16 cellular contexts compared by ENCODE assay signal in genomic region chr4:768076-768475, GRCh38.
"Had no signal": no experiment of that assay in that cellular context is flagged by ENCODE, and none has a peak within 500 bp of the region (broad histone marks: within the 10 kb centered on the region; RNA-seq: fewer than 3 reads in every experiment).

No MANE protein-coding gene starts in this region.

- H3K4me3 Mint-ChIP-seq: activated CD4-positive, alpha-beta T cell treated with anti-CD3 and anti-CD28 coated beads for 36 hours; activated naive CD8-positive, alpha-beta T cell; activated T-helper 1 cell treated with anti-CD3 and anti-CD28 coated beads, Interleukin-12 subunit alpha, Interleukin-12 subunit beta, Interleukin-2, Interleukin-4 antibody, amounts not matched to agents 30 ng/mL and 10 ng/mL and 1 ng/mL, durations not matched to agents 14 hours and 24 hours and 36 hours; naive thymus-derived CD4-positive, alpha-beta T cell; stimulated activated effector memory CD8-positive, alpha-beta T cell treated with anti-CD3 and anti-CD28 coated beads, Interleukin-12 subunit alpha, Interleukin-12 subunit beta, amount 100 ng/mL, for 72 hours; type B pancreatic cell had no signal

- H3K4me1 ChIP-seq: pancreas had no signal

- H3K9me3 ChIP-seq: sigmoid colon, testis had no signal

- H3K27me3 ChIP-seq: pancreas, sigmoid colon, stomach, testis had no signal

- DNase-seq: activated CD4-positive, alpha-beta T cell treated with anti-CD3 and anti-CD28 coated beads for 36 hours; activated CD4-positive, alpha-beta T cell treated with anti-CD3 and anti-CD28 coated beads, Interleukin-2, amount 50 U/mL, for 48 hours; foreskin melanocyte; kidney glomerular epithelial cell; mesenchymal stem cell; naive thymus-derived CD4-positive, alpha-beta T cell; sigmoid colon; stimulated activated CD4-positive, alpha-beta T cell treated with anti-CD3 and anti-CD28 coated beads, Interleukin-4, amount 100 ng/mL, for 24 hours; stomach; SW 1271; testis had no signal

- H3K4me3 ChIP-seq: pancreas, sigmoid colon, stomach, testis had no signal

- ATAC-seq: activated CD4-positive, alpha-beta T cell treated with anti-CD3 and anti-CD28 coated beads for 36 hours; naive thymus-derived CD4-positive, alpha-beta T cell; pancreas; stimulated activated effector memory CD8-positive, alpha-beta T cell treated with anti-CD3 and anti-CD28 coated beads, Interleukin-12 subunit alpha, Interleukin-12 subunit beta, amount 100 ng/mL, for 72 hours had no signal

- H3K27ac Mint-ChIP-seq: activated CD4-positive, alpha-beta T cell treated with anti-CD3 and anti-CD28 coated beads for 36 hours; activated naive CD8-positive, alpha-beta T cell; activated T-helper 1 cell treated with anti-CD3 and anti-CD28 coated beads, Interleukin-12 subunit alpha, Interleukin-12 subunit beta, Interleukin-2, Interleukin-4 antibody, amounts not matched to agents 30 ng/mL and 10 ng/mL and 1 ng/mL, durations not matched to agents 14 hours and 24 hours and 36 hours; stimulated activated effector memory CD8-positive, alpha-beta T cell treated with anti-CD3 and anti-CD28 coated beads, Interleukin-12 subunit alpha, Interleukin-12 subunit beta, amount 100 ng/mL, for 72 hours had no signal

- H3K27ac ChIP-seq: pancreas, sigmoid colon, stomach, testis had no signal

- H3K27me3 Mint-ChIP-seq: activated CD4-positive, alpha-beta T cell treated with anti-CD3 and anti-CD28 coated beads for 36 hours; activated naive CD8-positive, alpha-beta T cell; naive thymus-derived CD4-positive, alpha-beta T cell; type B pancreatic cell had no signal

- H3K9me3 Mint-ChIP-seq: activated T-helper 1 cell treated with anti-CD3 and anti-CD28 coated beads, Interleukin-12 subunit alpha, Interleukin-12 subunit beta, Interleukin-2, Interleukin-4 antibody, amounts not matched to agents 30 ng/mL and 10 ng/mL and 1 ng/mL, durations not matched to agents 14 hours and 24 hours and 36 hours; stimulated activated effector memory CD8-positive, alpha-beta T cell treated with anti-CD3 and anti-CD28 coated beads, Interleukin-12 subunit alpha, Interleukin-12 subunit beta, amount 100 ng/mL, for 72 hours; type B pancreatic cell had no signal
